In genomic region chr16:85570213-85570734, GRCh38 we compare ENCODE assay signal across 8 cellular contexts. TPM values are rescaled to one million over a fixed set of nuclear protein-coding genes. Genes with fewer than 3 reads are reported as not detected.
DNase-seq lines count a peak whose midpoint lies in the region; ATAC-seq, FAIRE-seq and TF ChIP-seq lines count a peak whose summit lies in the region.

No MANE protein-coding gene starts in this region.

- H3K27ac Mint-ChIP-seq in activated naive CD8-positive, alpha-beta T cell treated with anti-CD3 and anti-CD28 coated beads, Interleukin-2, amount 50 U/mL, for 24 hours: peak overlapping the region; percentile 82

- no peak for FAIRE-seq in D721Med (lab: Jason Lieb, UNC)

- in situ Hi-C loops in gastrocnemius medialis (cut with MboI; ENCODE audit: low sequenced_read_pairs in 4 of 4): no loop called here

- TF ChIP-seq CTCF in gastrocnemius medialis (IDR thresholded peaks at IDR 0.05 in 4 of 5, conservative IDR thresholded peaks at IDR 0.05 in 1 of 5): no peak
- no peak for TF ChIP-seq CTCF in D721Med (IDR thresholded peaks at IDR 0.05; ENCODE audit: insufficient read depth, missing control alignments)

- H3K4me1 Mint-ChIP-seq in activated naive CD8-positive, alpha-beta T cell treated with anti-CD3 and anti-CD28 coated beads, Interleukin-2, amount 50 U/mL, for 24 hours: peaks cover 77% of the 10 kb centered on the region

- peak overlapping the region in 8 of 10 experiments; percentile 6 to 46 (median 36); a peak in 14 of 20 replicates for H3K4me3 ChIP-seq in BLaER1 treated with 17β-estradiol and CSF1 and Interleukin-3, amounts not matched to agents 10 nM and 100 nM
- H3K4me3 ChIP-seq in gastrocnemius medialis: no peak overlapping the region

- peak overlapping the region in 10 of 11 experiments; percentile 41 to 97 (median 92); a peak in 19 of 22 replicates for H3K27ac ChIP-seq in BLaER1 treated with 17β-estradiol and CSF1 and Interleukin-3, amounts not matched to agents 10 nM and 100 nM
- H3K27ac ChIP-seq in gastrocnemius medialis: peak overlapping the region in 3 of 4 donors; percentile 20 to 55 (median 33)

- intact Hi-C loops in gastrocnemius medialis (cut with DNase I; ENCODE audit: low total_unique reads): no loop called here

- peaks cover 2% of the 10 kb centered on the region for H3K36me3 Mint-ChIP-seq in activated naive CD8-positive, alpha-beta T cell treated with anti-CD3 and anti-CD28 coated beads, Interleukin-2, amount 50 U/mL, for 24 hours (ENCODE audit: low read depth)

- peaks cover 67 to 99% (median 98%) of the 10 kb centered on the region in 10 experiments for H3K4me1 ChIP-seq in BLaER1 treated with 17β-estradiol and CSF1 and Interleukin-3, amounts not matched to agents 10 nM and 100 nM
- peaks cover 24 to 35% of the 10 kb centered on the region in 2 donors for H3K4me1 ChIP-seq in gastrocnemius medialis

- peaks cover 8 to 27% (median 22%) of the 10 kb centered on the region in 11 experiments for H3K9me3 ChIP-seq in BLaER1 treated with 17β-estradiol and CSF1 and Interleukin-3, amounts not matched to agents 10 nM and 100 nM (replicated peaks in 1 of 11)
- H3K9me3 ChIP-seq in gastrocnemius medialis: no peaks in the 10 kb centered on the region

- H3K9me3 Mint-ChIP-seq in activated naive CD8-positive, alpha-beta T cell treated with anti-CD3 and anti-CD28 coated beads, Interleukin-2, amount 50 U/mL, for 24 hours: no peaks in the 10 kb centered on the region

- H3K4me3 Mint-ChIP-seq in activated naive CD8-positive, alpha-beta T cell treated with anti-CD3 and anti-CD28 coated beads, Interleukin-2, amount 50 U/mL, for 24 hours: peak overlapping the region; percentile 59

- peak overlapping the region in 10 of 11 experiments; percentile 27 to 86 (median 78); a peak in 18 of 22 replicates for H3K9ac ChIP-seq in BLaER1 treated with 17β-estradiol and CSF1 and Interleukin-3, amounts not matched to agents 10 nM and 100 nM

- peaks cover 0 to 33% (median 0%) of the 10 kb centered on the region in 11 experiments; a peak in 8 of 22 replicates for H3K27me3 ChIP-seq in BLaER1 treated with 17β-estradiol and CSF1 and Interleukin-3, amounts not matched to agents 10 nM and 100 nM
- no peaks in the 10 kb centered on the region for H3K27me3 ChIP-seq in gastrocnemius medialis

- ATAC-seq in HG03457 (IDR thresholded peaks at IDR 0.05; ENCODE audit: unreplicated experiment) (peak; percentile 25), gastrocnemius medialis (no peak)
- peak; percentile 45 for ATAC-seq in activated naive CD8-positive, alpha-beta T cell treated with anti-CD3 and anti-CD28 coated beads, Interleukin-2, amount 50 U/mL, for 24 hours

- no peaks in the 10 kb centered on the region for H3K27me3 Mint-ChIP-seq in activated naive CD8-positive, alpha-beta T cell treated with anti-CD3 and anti-CD28 coated beads, Interleukin-2, amount 50 U/mL, for 24 hours

- DNase-seq in GM19238 (ENCODE audit: insufficient read length, low spot score) (peak; percentile 46), gastrocnemius medialis (no peak), hypothalamus (lab: John Stamatoyannopoulos, UW) (no peak), D721Med (ENCODE audit: insufficient read length, low spot score) (no peak), ecto neural progenitor cell (ENCODE audit: low spot score) (no peak)
- peak; percentile 54 for DNase-seq in activated naive CD8-positive, alpha-beta T cell treated with anti-CD3 and anti-CD28 coated beads, Interleukin-2, amount 50 U/mL, for 24 hours

- peaks cover 0 to 20% (median 10%) of the 10 kb centered on the region in 11 experiments; a peak in 10 of 22 replicates for H3K36me3 ChIP-seq in BLaER1 treated with 17β-estradiol and CSF1 and Interleukin-3, amounts not matched to agents 10 nM and 100 nM
- H3K36me3 ChIP-seq in gastrocnemius medialis: no peaks in the 10 kb centered on the region

- TF ChIP-seq POLR2A in gastrocnemius medialis (IDR thresholded peaks at IDR 0.05): no peak

- H3K4me2 ChIP-seq in BLaER1 treated with 17β-estradiol and CSF1 and Interleukin-3, amounts not matched to agents 10 nM and 100 nM: peak overlapping the region; percentile 76 to 99 (median 96)

- peaks cover 35 to 89% (median 53%) of the 10 kb centered on the region in 11 experiments; a peak in 21 of 22 replicates for H4K20me1 ChIP-seq in BLaER1 treated with 17β-estradiol and CSF1 and Interleukin-3, amounts not matched to agents 10 nM and 100 nM

RNA-seq across cellular contexts. Expression of gene GSE1, which starts 42.8 kb away (rescaled TPM):
- total RNA-seq in gastrocnemius medialis: 10 to 100 TPM; 45.1 to 89.3 (median 71.3) TPM

Comparison
In these comparisons a context has a peak if more than half of its experiments do, and no peak if none do; other contexts are left out.
1. H3K4me3 ChIP-seq: peak in BLaER1 treated with 17β-estradiol and CSF1 and Interleukin-3, amounts not matched to agents 10 nM and 100 nM (8 of 10); none in gastrocnemius medialis (0 of 4).
2. DNase-seq: peak in GM19238 (single experiment) and activated naive CD8-positive, alpha-beta T cell treated with anti-CD3 and anti-CD28 coated beads, Interleukin-2, amount 50 U/mL, for 24 hours (single experiment); none in gastrocnemius medialis (0 of 2), hypothalamus (0 of 51), D721Med (single experiment) and ecto neural progenitor cell (single experiment).
3. ATAC-seq: peak in HG03457 (single experiment) and activated naive CD8-positive, alpha-beta T cell treated with anti-CD3 and anti-CD28 coated beads, Interleukin-2, amount 50 U/mL, for 24 hours (single experiment); none in gastrocnemius medialis (0 of 2).